In the genomic region with DNA sequence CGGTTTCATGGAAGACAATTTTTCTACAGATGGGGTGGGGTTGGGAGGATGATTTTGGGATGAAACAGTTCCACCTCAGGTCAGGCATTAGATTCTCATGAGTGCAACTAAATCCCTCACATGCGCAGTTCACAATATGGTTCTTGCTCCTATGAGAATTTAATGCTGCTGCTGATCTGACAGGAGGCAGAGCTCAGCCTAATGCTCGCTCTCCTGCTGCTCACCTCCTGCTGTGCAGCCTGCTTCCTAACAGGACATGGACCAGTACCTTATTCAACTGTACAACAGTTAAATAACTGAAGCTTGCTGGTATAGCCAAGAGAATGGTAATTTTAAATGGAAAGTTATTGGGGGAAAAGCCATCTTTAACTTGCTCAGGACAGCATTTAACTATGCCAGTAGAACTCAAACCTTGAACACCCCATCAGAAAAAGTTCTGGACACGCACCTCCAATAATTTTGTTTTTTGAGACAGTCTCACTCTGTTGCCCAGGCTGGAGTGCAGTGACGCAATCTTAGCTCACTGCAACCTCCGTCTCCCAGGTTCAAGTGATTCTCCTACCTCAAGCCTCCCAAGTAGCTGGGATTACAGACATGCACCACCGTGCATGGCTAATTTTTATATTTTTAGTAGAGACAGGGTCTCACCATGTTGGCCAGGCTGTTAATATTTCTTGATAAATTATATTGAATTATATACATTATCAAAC, we compare ENCODE assay signal across 23 cellular contexts. TPM values are rescaled to one million over a fixed set of nuclear protein-coding genes. Genes with fewer than 3 reads are reported as not detected.
DNase-seq lines count a peak whose midpoint lies in the region; ATAC-seq, FAIRE-seq and TF ChIP-seq lines count a peak whose summit lies in the region.
"Had no signal": no experiment of that assay in that cellular context is flagged by ENCODE, and none has a peak within 500 bp of the region (broad histone marks: within the 10 kb centered on the region; RNA-seq: fewer than 3 reads in every experiment).

No MANE protein-coding gene starts in this region.

- ATAC-seq in HepG2 (peak; percentile 3), right lobe of liver (no peak), pancreas (no peak), GM21515 (IDR thresholded peaks at IDR 0.05; ENCODE audit: unreplicated experiment) (no peak)

- POLR2A ChIA-PET in HepG2 (lab: Yijun Ruan, JAX), result interaction anchor here (1.2 kb wide), 1 partner anchor 28 kb away, joined by 3 read pairs; a partner anchor contains a TSS

- CTCF ChIA-PET in HepG2 (lab: Yijun Ruan, JAX; ENCODE audit: low intra/inter-chr PET ratio, low total read pairs), result no interaction called here

- no peak overlapping the region for H2BK15ac ChIP-seq in mesenchymal stem cell (ENCODE audit: low read depth, poor library complexity, severe bottlenecking)

- peak in 1 of 2 experiments; percentile 16; a peak in 1 of 4 replicates for TF ChIP-seq POLR2A in HepG2 (IDR thresholded peaks at IDR 0.05; ENCODE audit: insufficient read depth in 1 of 2, low read depth in 2 of 2, low read length in 2 of 2)
- TF ChIP-seq POLR2A in right lobe of liver (IDR thresholded peaks at IDR 0.05), result no peak

- no peak overlapping the region for H3K27ac ChIP-seq in HepG2 (ENCODE audit: extremely low read length, insufficient read depth, low read length)
- no peak overlapping the region for H3K27ac ChIP-seq in right lobe of liver
- H3K27ac ChIP-seq in SK-N-MC, result 0 out of 2 replicates have a peak overlapping the region, but pooled peaks have one; percentile 40
- peak overlapping the region; percentile 17 for H3K27ac ChIP-seq in mesenchymal stem cell (ENCODE audit: low read length, poor library complexity, severe bottlenecking)
- H3K27ac ChIP-seq in pancreas, result no peak overlapping the region
- H3K27ac ChIP-seq: heart right ventricle, suprapubic skin, uterus had no signal

- intact Hi-C loops in HepG2 (cut with micrococcal nuclease; ENCODE audit: unreplicated experiment) (no loop called here), right lobe of liver (cut with DNase I) (no loop called here), pancreas (cut with DNase I) (no loop called here)

- H2BK12ac ChIP-seq in mesenchymal stem cell (ENCODE audit: low read length in 2 of 2), result no peak overlapping the region

- no peak overlapping the region for H4K91ac ChIP-seq in mesenchymal stem cell (ENCODE audit: low read length)

- H3K9ac ChIP-seq in HepG2 (ENCODE audit: insufficient read depth, low read depth, low read length) (no peak overlapping the region), SK-N-MC (ENCODE audit: insufficient read length) (no peak overlapping the region), mesenchymal stem cell (ENCODE audit: low read length) (no peak overlapping the region)

- H3K9me3 ChIP-seq in HepG2 (ENCODE audit: low read length) (no peaks in the 10 kb centered on the region), right lobe of liver (no peaks in the 10 kb centered on the region), SK-N-MC (ENCODE audit: low read depth, low read length) (no peaks in the 10 kb centered on the region), mesenchymal stem cell (ENCODE audit: control insufficient read depth, low read length) (no peaks in the 10 kb centered on the region), pancreas (no peaks in the 10 kb centered on the region)
- H3K9me3 ChIP-seq: heart right ventricle, suprapubic skin, uterus had no signal

- DNase-seq in HepG2 (ENCODE audit: low spot score), result no peak
- DNase-seq in right lobe of liver, result no peak
- DNase-seq in SK-N-MC (ENCODE audit: low read depth, low spot score), result no peak
- DNase-seq in mesenchymal stem cell, result no peak
- no peak for DNase-seq in superior temporal gyrus (ENCODE audit: extremely low spot score)
- DNase-seq in pancreas, result no peak
- DNase-seq: activated CD4-positive, alpha-beta T cell treated with anti-CD3 and anti-CD28 coated beads, Interleukin-2, amount 50 U/mL, for 1 hour; activated CD8-positive, alpha-beta memory T cell treated with anti-CD3 and anti-CD28 coated beads, Interleukin-2, amount 50 U/mL, for 4 hours; activated naive CD8-positive, alpha-beta T cell treated with anti-CD3 and anti-CD28 coated beads, Interleukin-2, amount 10 ng/mL, durations not matched to agents 7 days and 5 days; cerebellar nuclear complex; erythroblast; heart right ventricle; mammary epithelial cell; NCI-H1694; NCI-H510A; RPMI8226; small intestine; stimulated activated CD4-positive, alpha-beta T cell treated with anti-CD3 and anti-CD28 coated beads, Interleukin-1b, Interleukin-23, amount 100 ng/mL, for 48 hours; uterus had no signal

- TF ChIP-seq CTCF in HepG2 (CRISPR knock-in tag; IDR thresholded peaks at IDR 0.05) (no peak), right lobe of liver (IDR thresholded peaks at IDR 0.05) (no peak), pancreas (IDR thresholded peaks at IDR 0.05) (no peak)

- H3K36me3 ChIP-seq in HepG2 (replicated peaks in 1 of 2; ENCODE audit: control insufficient read depth in 1 of 2, insufficient read depth in 2 of 2, low read length in 2 of 2) (peaks cover 4 to 7% of the 10 kb centered on the region in 2 experiments; a peak in 4 of 5 replicates), right lobe of liver (peaks cover 2 to 21% (median 8%) of the 10 kb centered on the region in 4 donors), SK-N-MC (ENCODE audit: insufficient read depth, low read length) (peaks cover 34% of the 10 kb centered on the region), mesenchymal stem cell (ENCODE audit: control insufficient read depth in 1 of 2, insufficient read depth in 2 of 2, low read depth in 1 of 2, low read length in 2 of 2) (peaks cover 9 to 43% of the 10 kb centered on the region in 2 experiments), pancreas (peaks cover 0 to 5% (median 0%) of the 10 kb centered on the region in 3 donors)
- H3K36me3 ChIP-seq: uterus had no signal

- H3K14ac ChIP-seq in mesenchymal stem cell (ENCODE audit: low read length in 2 of 2), result no peak overlapping the region

- TF ChIP-seq RAD21 in HepG2 (CRISPR knock-in tag; IDR thresholded peaks at IDR 0.05), result no peak

- H3K27me3 ChIP-seq in HepG2 (ENCODE audit: control insufficient read depth in 1 of 2, insufficient read depth in 2 of 2, low read length in 2 of 2) (no peaks in the 10 kb centered on the region), right lobe of liver (no peaks in the 10 kb centered on the region), mesenchymal stem cell (ENCODE audit: control insufficient read depth in 1 of 2, insufficient read depth in 1 of 2, low read length in 2 of 2) (no peaks in the 10 kb centered on the region), pancreas (no peaks in the 10 kb centered on the region)
- H3K27me3 ChIP-seq: heart right ventricle, suprapubic skin, uterus had no signal

- no peak overlapping the region for H2BK120ac ChIP-seq in mesenchymal stem cell (ENCODE audit: low read depth, low read length)

- TF ChIP-seq EP300 in HepG2 (IDR thresholded peaks at IDR 0.05; ENCODE audit: low read depth in 2 of 2, low read length in 2 of 2), result no peak
- no peak for TF ChIP-seq EP300 in HepG2 (CRISPR knock-in tag; IDR thresholded peaks at IDR 0.05; ENCODE audit: borderline replicate concordance)

- no peak overlapping the region for H2AK5ac ChIP-seq in mesenchymal stem cell (ENCODE audit: low read length, severe bottlenecking)

- H3K4me1 ChIP-seq in HepG2 (ENCODE audit: insufficient read depth, low read length) (no peaks in the 10 kb centered on the region), right lobe of liver (peaks cover 0 to 13% (median 5%) of the 10 kb centered on the region in 4 donors), mesenchymal stem cell (ENCODE audit: control insufficient read depth, insufficient read depth, low read depth, low read length) (peaks cover 6% of the 10 kb centered on the region), pancreas (peaks cover 0 to 8% (median 5%) of the 10 kb centered on the region in 3 donors)
- H3K4me1 ChIP-seq: uterus had no signal

- FAIRE-seq in HepG2 (lab: Jason Lieb, UNC) (no peak), pancreas (lab: Jason Lieb, UNC) (no peak)
- FAIRE-seq: H1, HTR-8/SVneo, small intestine had no signal

- H3K79me2 ChIP-seq in HepG2 (ENCODE audit: insufficient read depth, low read length), result no peaks in the 10 kb centered on the region

- no peak overlapping the region for H3K23ac ChIP-seq in mesenchymal stem cell (ENCODE audit: low read length in 2 of 2)

- no peak overlapping the region for H4K8ac ChIP-seq in mesenchymal stem cell (ENCODE audit: low read length)

- no peak overlapping the region for H3K4ac ChIP-seq in mesenchymal stem cell (ENCODE audit: low read depth in 1 of 2, low read length in 2 of 2)

- H2AFZ ChIP-seq in HepG2 (ENCODE audit: low read length) (no peak overlapping the region), mesenchymal stem cell (ENCODE audit: low read depth, low read length) (no peak overlapping the region)

- peaks cover 6% of the 10 kb centered on the region for H3K79me1 ChIP-seq in mesenchymal stem cell (replicated peaks; ENCODE audit: low read length, poor library complexity, severe bottlenecking)

- 0 out of 2 replicates have a peak, but pooled peaks cover 3% of the 10 kb centered on the region for H4K20me1 ChIP-seq in HepG2 (ENCODE audit: insufficient read depth, low read length)

- H3K4me2 ChIP-seq in HepG2 (ENCODE audit: low read depth, low read length) (no peak overlapping the region), mesenchymal stem cell (ENCODE audit: low read length, poor library complexity, severe bottlenecking) (no peak overlapping the region)

- in situ Hi-C loops in HepG2 (cut with HindIII; ENCODE audit: extremely low pct_ligation_motif_present, low pct_unique_long_range_greater_than_20kb), result no loop called here

- no peak overlapping the region for H2BK5ac ChIP-seq in mesenchymal stem cell (ENCODE audit: low read depth, low read length, poor library complexity, severe bottlenecking)

- H3K18ac ChIP-seq in mesenchymal stem cell (ENCODE audit: low read depth in 1 of 2, low read length in 2 of 2), result no peak overlapping the region

- BruUV-seq in HepG2 (replicated peaks; lab: Mats Ljungman, UMichigan), result no TSS peak

- 93% methylated on average over 7 of the region's 7 CpGs for WGBS in HepG2 (ENCODE audit: low lambda C conversion rate)
- 55% methylated on average over 5 of the region's 7 CpGs for WGBS in right lobe of liver (ENCODE audit: insufficient coverage, low coverage, low lambda C conversion rate, missing lambda C conversion rate)
- 99% methylated on average over 6 of the region's 7 CpGs for WGBS in mesenchymal stem cell
- 86 to 87% methylated on average over 7 of the region's 7 CpGs for WGBS in pancreas, 2 donors

- no peak overlapping the region for H3K4me3 ChIP-seq in HepG2 (replicated peaks in 1 of 3; ENCODE audit: insufficient read depth in 1 of 3, low read depth in 2 of 3, low read length in 3 of 3)
- no peak overlapping the region for H3K4me3 ChIP-seq in right lobe of liver
- H3K4me3 ChIP-seq in SK-N-MC, result no peak overlapping the region
- no peak overlapping the region for H3K4me3 ChIP-seq in mesenchymal stem cell (ENCODE audit: insufficient read depth in 1 of 2, low read depth in 1 of 2, low read length in 2 of 2)
- no peak overlapping the region for H3K4me3 ChIP-seq in pancreas
- H3K4me3 ChIP-seq: heart right ventricle, suprapubic skin, uterus had no signal

RNA-seq across cellular contexts. Expression of a gene that starts 27.7 kb away (rescaled TPM):
- total RNA-seq in HepG2 (2016; rRNA removed; fragmentation: Illumina TruSeq; extraction: Trizol) (111 and 144 TPM in 2 replicates), right lobe of liver (10 to 100 TPM in 5 of 6 experiments, 1 to 10 TPM in 1; 9.6 to 89.6 (median 22.2) TPM), pancreas (10 to 100 TPM in 5 of 6 donors, 1 to 10 TPM in 1; 10.0 to 19.7 (median 13.2) TPM)
- 13.9 and 16.0 TPM in 2 replicates for total RNA-seq in HepG2 (2016; cell fraction: cytosol; rRNA removed; fragmentation: Illumina TruSeq; extraction: Trizol; ENCODE audit: low read depth)
- 94.9 and 148 TPM in 2 replicates for total RNA-seq in HepG2 (2016; cell fraction: insoluble cytoplasmic fraction; rRNA removed; fragmentation: Illumina TruSeq; extraction: Trizol)
- total RNA-seq in HepG2 (2016; cell fraction: membrane; rRNA removed; fragmentation: Illumina TruSeq; extraction: Trizol), result 34.9 and 43.7 TPM in 2 replicates
- 273 and 279 TPM in 2 replicates for total RNA-seq in HepG2 (2016; cell fraction: nucleus; rRNA removed; fragmentation: Illumina TruSeq; extraction: Trizol)
- polyA plus RNA-seq in HepG2 (2011; rRNA removed) (43.0 and 54.2 TPM in 2 replicates), pancreas (10 to 100 TPM in 1 of 2 donors, 1 to 10 TPM in 1; 2.5 to 10.4 TPM)
- 16.7 and 37.7 TPM in 2 replicates for polyA plus RNA-seq in HepG2 (2011; cell fraction: cytosol; rRNA removed)
- polyA plus RNA-seq in HepG2 (2011; cell fraction: nucleus; rRNA removed), result 41.8 and 60.3 TPM in 2 replicates
- 147 and 165 TPM in 2 replicates for polyA plus RNA-seq in HepG2 (2012)
- 5.0 and 5.2 TPM in 2 replicates for polyA plus RNA-seq in HepG2 (2016; cell fraction: cytosol; fragmentation: Illumina TruSeq; extraction: Trizol; ENCODE audit: low read depth)
- 67.7 and 73.3 TPM in 2 replicates for polyA plus RNA-seq in HepG2 (2016; cell fraction: insoluble cytoplasmic fraction; fragmentation: Illumina TruSeq; extraction: Trizol; ENCODE audit: low read depth)
- polyA plus RNA-seq in HepG2 (2016; cell fraction: membrane; fragmentation: Illumina TruSeq; extraction: Trizol; ENCODE audit: low read depth), result 10.6 and 13.1 TPM in 2 replicates
- 271 and 285 TPM in 2 replicates for polyA plus RNA-seq in HepG2 (2016; cell fraction: nucleus; fragmentation: Illumina TruSeq; extraction: Trizol; ENCODE audit: insufficient read depth, low read depth)
- polyA minus RNA-seq in HepG2 (2011; rRNA and poly(A)+ RNA removed; ENCODE audit: low replicate concordance), result 101 and 102 TPM in 2 replicates
- polyA minus RNA-seq in HepG2 (2011; cell fraction: cytosol; rRNA and poly(A)+ RNA removed), result 53.2 and 76.7 TPM in 2 replicates
- 204 and 309 TPM in 2 replicates for polyA minus RNA-seq in HepG2 (2011; cell fraction: nucleus; rRNA and poly(A)+ RNA removed)
- 97.7 TPM for polyA plus RNA-seq in mesenchymal stem cell (2013, experiment 1 of 2)
- 98.7 TPM for polyA plus RNA-seq in mesenchymal stem cell (2013, experiment 2 of 2)

Comparison
In these comparisons a context has a peak if more than half of its experiments do, and no peak if none do; other contexts are left out.
1. H3K27ac ChIP-seq: peak in SK-N-MC (single experiment) and mesenchymal stem cell (single experiment); none in HepG2 (single experiment), right lobe of liver (0 of 3) and pancreas (0 of 4).